ENCODE assay signal across 15 cellular contexts in the genomic region with DNA sequence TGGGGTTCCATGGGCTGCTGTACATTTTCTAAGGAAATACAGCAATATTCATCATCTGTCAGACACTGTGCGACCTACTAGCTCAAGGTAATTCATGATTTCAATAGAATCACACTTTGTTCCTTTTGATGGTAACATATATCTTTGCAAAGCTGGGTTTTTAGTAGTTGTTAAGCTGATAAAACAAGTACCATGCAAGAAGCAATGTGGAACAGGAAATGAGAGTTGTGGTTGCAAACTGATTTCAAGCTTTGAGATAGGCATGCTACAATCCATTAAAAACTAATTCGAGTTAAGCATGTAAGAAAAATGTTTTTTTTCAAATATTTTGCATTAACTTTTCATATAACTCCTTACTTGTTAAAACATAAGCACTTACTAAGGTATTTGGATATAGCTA. TPM values are rescaled to one million over a fixed set of nuclear protein-coding genes. Genes with fewer than 3 reads are reported as not detected.
DNase-seq lines count a peak whose midpoint lies in the region; ATAC-seq and TF ChIP-seq lines count a peak whose summit lies in the region.
"Had no signal": no experiment of that assay in that cellular context is flagged by ENCODE, and none has a peak within 500 bp of the region (broad histone marks: within the 10 kb centered on the region; RNA-seq: fewer than 3 reads in every experiment).

No MANE protein-coding gene starts in this region.

- no peak for TF ChIP-seq CTCF in OCI-LY3 (IDR thresholded peaks at IDR 0.05; ENCODE audit: low read depth, low read length)

- H3K4me1 ChIP-seq in CD4-positive, CD25-positive, alpha-beta regulatory T cell (ENCODE audit: control insufficient read depth, insufficient read depth, low read length, poor library complexity, severe bottlenecking), result peaks cover 26% of the 10 kb centered on the region
- peaks cover 13% of the 10 kb centered on the region for H3K4me1 ChIP-seq in OCI-LY3 (ENCODE audit: low read length)

- peak in 2 of 3 donors; percentile 23 to 63 for DNase-seq in CD4-positive, CD25-positive, alpha-beta regulatory T cell
- no peak for DNase-seq in NCI-H1048 (lab: John Stamatoyannopoulos, UW)
- DNase-seq in HPDE6-E6E7 (ENCODE audit: extremely low spot score), result no peak
- no peak for DNase-seq in midbrain (lab: John Stamatoyannopoulos, UW)
- no peak for DNase-seq in cortex of kidney (lab: John Stamatoyannopoulos, UW)
- DNase-seq: activated naive CD4-positive, alpha-beta T cell treated with Interleukin-2 at 50 U/mL for 16 hours; caudate nucleus; NCI-H1436 treated with DMSO at 0.1 percent for 48 hours; SK-N-SH; stimulated activated CD4-positive, alpha-beta T cell treated with anti-CD3 and anti-CD28 coated beads, Interleukin-15, amount 100 ng/mL, for 24 hours had no signal

- no peaks in the 10 kb centered on the region for H3K27me3 ChIP-seq in CD4-positive, CD25-positive, alpha-beta regulatory T cell (ENCODE audit: control insufficient read depth, insufficient read depth, low read length)
- no peaks in the 10 kb centered on the region for H3K27me3 ChIP-seq in OCI-LY3 (ENCODE audit: low read depth, low read length)

- H4K20me1 ChIP-seq in OCI-LY3 (ENCODE audit: insufficient read depth, low read length), result no peaks in the 10 kb centered on the region

- H3K27ac Mint-ChIP-seq in CD4-positive, CD25-positive, alpha-beta regulatory T cell, result peak overlapping the region in 1 of 3 donors; percentile 44
- H3K27ac Mint-ChIP-seq: memory B cell had no signal

- H3K27ac ChIP-seq in CD4-positive, CD25-positive, alpha-beta regulatory T cell (ENCODE audit: insufficient read depth, low read length, poor library complexity, severe bottlenecking), result peak overlapping the region; percentile 37
- no peak overlapping the region for H3K27ac ChIP-seq in OCI-LY3 (ENCODE audit: low read length)
- H3K27ac ChIP-seq: parathyroid adenoma had no signal

- H3K79me2 ChIP-seq in OCI-LY3 (ENCODE audit: low read length), result no peaks in the 10 kb centered on the region
- H3K79me2 ChIP-seq: parathyroid adenoma had no signal

- H3K36me3 Mint-ChIP-seq in CD4-positive, CD25-positive, alpha-beta regulatory T cell, result no peaks in the 10 kb centered on the region
- H3K36me3 Mint-ChIP-seq: memory B cell had no signal

- H3K4me2 ChIP-seq in OCI-LY3 (ENCODE audit: low read length), result peak overlapping the region; percentile 3; the same call in 1 of the 2 replicates
- H3K4me2 ChIP-seq: SK-N-SH had no signal

- H3K36me3 ChIP-seq in CD4-positive, CD25-positive, alpha-beta regulatory T cell (ENCODE audit: control insufficient read depth, insufficient read depth, low read length), result no peaks in the 10 kb centered on the region
- H3K36me3 ChIP-seq in OCI-LY3 (replicated peaks; ENCODE audit: low read depth, low read length), result no peaks in the 10 kb centered on the region

- no peaks in the 10 kb centered on the region for H3K9me3 Mint-ChIP-seq in CD4-positive, CD25-positive, alpha-beta regulatory T cell
- H3K9me3 Mint-ChIP-seq: memory B cell had no signal

- peaks cover 9 to 50% (median 33%) of the 10 kb centered on the region in 4 donors for H3K4me1 Mint-ChIP-seq in CD4-positive, CD25-positive, alpha-beta regulatory T cell

- peak overlapping the region in 2 of 4 donors; percentile 26 to 77 for H3K4me3 Mint-ChIP-seq in CD4-positive, CD25-positive, alpha-beta regulatory T cell
- H3K4me3 Mint-ChIP-seq: memory B cell had no signal

- ATAC-seq in CD4-positive, CD25-positive, alpha-beta regulatory T cell (ENCODE audit: low read depth in 2 of 2), result peak in 1 of 2 donors; percentile 46
- ATAC-seq in GM18873 (IDR thresholded peaks at IDR 0.05; ENCODE audit: low FRiP score, unreplicated experiment) (peak; percentile 48), HG02798 (IDR thresholded peaks at IDR 0.05; ENCODE audit: poor library complexity, unreplicated experiment) (peak; percentile 55)

- H3K9ac ChIP-seq in OCI-LY3 (ENCODE audit: low read length), result no peak overlapping the region
- H3K9ac ChIP-seq: parathyroid adenoma, SK-N-SH had no signal

- H3K9me3 ChIP-seq in CD4-positive, CD25-positive, alpha-beta regulatory T cell (ENCODE audit: control insufficient read depth in 2 of 2, low read length in 2 of 2), result no peaks in the 10 kb centered on the region
- no peaks in the 10 kb centered on the region for H3K9me3 ChIP-seq in OCI-LY3 (ENCODE audit: insufficient read depth, low read length)
- H3K9me3 ChIP-seq: SK-N-SH had no signal

- H2AFZ ChIP-seq in OCI-LY3 (ENCODE audit: low read depth, low read length), result no peak overlapping the region
- H2AFZ ChIP-seq: parathyroid adenoma had no signal

- no peaks in the 10 kb centered on the region for H3K27me3 Mint-ChIP-seq in CD4-positive, CD25-positive, alpha-beta regulatory T cell

- H3K4me3 ChIP-seq in CD4-positive, CD25-positive, alpha-beta regulatory T cell (ENCODE audit: low read depth, low read length), result peak overlapping the region; percentile 38
- H3K4me3 ChIP-seq in OCI-LY3 (ENCODE audit: low read length), result no peak overlapping the region

RNA-seq across cellular contexts. Expression of a gene that starts 6.8 kb away (rescaled TPM):
- total RNA-seq in CD4-positive, CD25-positive, alpha-beta regulatory T cell, result 37.2 TPM
- 10 to 100 TPM; 15.6 to 18.5 (median 16.7) TPM for polyA plus RNA-seq in CD4-positive, CD25-positive, alpha-beta regulatory T cell

Comparison
In these comparisons a context has a peak if more than half of its experiments do, and no peak if none do; other contexts are left out.
1. DNase-seq: peak in CD4-positive, CD25-positive, alpha-beta regulatory T cell (2 of 3); none in NCI-H1048 (single experiment), HPDE6-E6E7 (single experiment), midbrain (single experiment) and cortex of kidney (single experiment).